22 cellular contexts compared by ENCODE assay signal in the genomic region with DNA sequence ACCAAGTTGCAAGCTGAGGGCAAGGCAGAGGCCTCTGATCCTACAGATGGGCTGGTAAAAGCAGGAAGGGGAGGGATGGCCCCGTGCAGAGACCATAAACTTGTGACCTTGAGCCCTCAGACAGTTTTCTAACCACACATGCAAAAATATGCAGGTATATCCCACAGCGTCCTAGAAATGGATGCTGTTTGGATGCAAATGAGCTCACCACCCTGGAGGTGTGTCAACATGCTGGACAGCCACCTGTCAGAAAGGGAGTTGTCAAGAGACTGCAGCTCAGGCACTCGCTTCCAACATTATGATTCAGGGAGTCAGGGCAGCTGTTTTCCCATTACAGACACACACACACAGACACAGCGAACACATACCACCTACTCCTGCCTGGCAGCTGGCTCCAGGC.
"Had no signal": no experiment of that assay in that cellular context is flagged by ENCODE, and none has a peak within 500 bp of the region (broad histone marks: within the 10 kb centered on the region; RNA-seq: fewer than 3 reads in every experiment).

No MANE protein-coding gene starts in this region.

- H3K9me3 ChIP-seq: adrenal gland, right atrium auricular region, tibial nerve had no signal

- H3K27ac Mint-ChIP-seq: activated CD8-positive, alpha-beta T cell treated with anti-CD3 and anti-CD28 coated beads for 36 hours; activated naive CD4-positive, alpha-beta T cell treated with anti-CD3 and anti-CD28 coated beads, Interleukin-2, amount 50 U/mL, for 24 hours; memory B cell; natural killer cell; WTC11 had no signal

- H3K36me3 Mint-ChIP-seq: activated naive CD4-positive, alpha-beta T cell treated with anti-CD3 and anti-CD28 coated beads, Interleukin-2, amount 50 U/mL, for 24 hours; memory B cell; natural killer cell; WTC11 had no signal

- H3K27ac ChIP-seq: adrenal gland, cardiac muscle cell, right atrium auricular region, skin epidermis, tibial nerve had no signal

- H3K27me3 ChIP-seq: adrenal gland, cardiac muscle cell, right atrium auricular region, tibial nerve had no signal

- DNase-seq: activated CD4-positive, alpha-beta T cell treated with anti-CD3 and anti-CD28 coated beads for 4 hours; activated CD8-positive, alpha-beta T cell treated with anti-CD3 and anti-CD28 coated beads for 36 hours; activated effector memory CD4-positive, alpha-beta T cell treated with anti-CD3 and anti-CD28 coated beads, Interleukin-2, amount 50 U/mL, for 16 hours; activated T-cell treated with anti-CD3 and anti-CD28 coated beads, Interleukin-2, amount 50 U/mL, for 4 hours; adrenal gland; hippocampal formation; left ventricle myocardium superior; natural killer cell; stimulated activated CD4-positive, alpha-beta T cell treated with anti-CD3 and anti-CD28 coated beads, Interleukin-4, amount 100 ng/mL, for 4 hours; stimulated activated CD8-positive, alpha-beta memory T cell treated with anti-CD3 and anti-CD28 coated beads, Interleukin-4, amount 100 ng/mL, for 48 hours; stimulated activated naive CD4-positive, alpha-beta T cell treated with Interleukin-2 at 50 U/mL for 16 hours; T-helper 2 cell had no signal

- FAIRE-seq: colon, endometrium, keratinocyte had no signal

- H3K27me3 Mint-ChIP-seq: activated CD8-positive, alpha-beta T cell treated with anti-CD3 and anti-CD28 coated beads for 36 hours; activated naive CD4-positive, alpha-beta T cell treated with anti-CD3 and anti-CD28 coated beads, Interleukin-2, amount 50 U/mL, for 24 hours had no signal

- H3K9me3 Mint-ChIP-seq: activated CD8-positive, alpha-beta T cell treated with anti-CD3 and anti-CD28 coated beads for 36 hours; activated naive CD4-positive, alpha-beta T cell treated with anti-CD3 and anti-CD28 coated beads, Interleukin-2, amount 50 U/mL, for 24 hours; activated T-cell treated with anti-CD3 and anti-CD28 coated beads, Interleukin-2, amount 50 U/mL, for 4 hours; memory B cell; natural killer cell; WTC11 had no signal

- H3K36me3 ChIP-seq: cardiac muscle cell, right atrium auricular region, tibial nerve had no signal

- H3K4me3 Mint-ChIP-seq: activated CD8-positive, alpha-beta T cell treated with anti-CD3 and anti-CD28 coated beads for 36 hours; activated naive CD4-positive, alpha-beta T cell treated with anti-CD3 and anti-CD28 coated beads, Interleukin-2, amount 50 U/mL, for 24 hours; activated T-cell treated with anti-CD3 and anti-CD28 coated beads, Interleukin-2, amount 50 U/mL, for 4 hours; memory B cell; natural killer cell; WTC11 had no signal

- H3K4me1 Mint-ChIP-seq: activated naive CD4-positive, alpha-beta T cell treated with anti-CD3 and anti-CD28 coated beads, Interleukin-2, amount 50 U/mL, for 24 hours; memory B cell; natural killer cell had no signal

- H3K4me3 ChIP-seq: adrenal gland, cardiac muscle cell, right atrium auricular region, skin epidermis, tibial nerve had no signal
